In the genomic region with DNA sequence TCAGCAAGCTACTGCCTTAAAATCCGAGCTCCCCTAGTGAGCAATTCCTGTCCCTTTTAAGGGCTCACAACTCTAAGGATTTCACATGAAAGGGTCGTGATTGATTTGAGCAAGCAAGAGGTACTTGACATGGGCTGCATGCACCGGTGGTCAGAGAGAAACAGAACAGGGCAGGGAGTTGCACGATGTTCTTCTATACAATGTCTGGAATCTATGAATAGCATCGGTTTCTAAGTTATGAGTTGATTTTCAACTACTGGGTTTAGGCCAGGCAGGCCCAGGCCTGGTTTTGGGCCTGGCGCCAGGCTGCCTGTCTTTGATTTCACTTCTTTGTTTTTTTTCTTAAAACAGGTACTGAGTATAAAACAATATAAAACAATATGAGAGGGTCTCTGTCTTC, we compare ENCODE assay signal across 7 cellular contexts. TPM values are rescaled to one million over a fixed set of nuclear protein-coding genes. Genes with fewer than 3 reads are reported as not detected.
"Had no signal": no experiment of that assay in that cellular context is flagged by ENCODE, and none has a peak within 500 bp of the region (broad histone marks: within the 10 kb centered on the region; RNA-seq: fewer than 3 reads in every experiment).

No MANE protein-coding gene starts in this region.

RNA-seq across cellular contexts. Expression of a gene that starts 19.6 kb away (rescaled TPM):
- total RNA-seq: ascending aorta, bronchial epithelial cell, cardiac septum, endodermal cell, esophagus muscularis mucosa, gastroesophageal sphincter, glomerular endothelial cell had no signal
